1 cellular context compared by ENCODE assay signal in genomic region chr20:63854069-63854765, GRCh38.
TF ChIP-seq lines count a peak whose summit lies in the region.

No MANE protein-coding gene starts in this region.

TF ChIP-seq in endothelial cell of umbilical vein, 7 proteins besides CTCF, POLR2A, EP300 and RAD21 (continued from another document):
- no peak for TF ChIP-seq EZH2 (IDR thresholded peaks at IDR 0.05; ENCODE audit: borderline replicate concordance, low read depth, low read length, severe bottlenecking)
- no peak for TF ChIP-seq GATA2 (IDR thresholded peaks at IDR 0.05; ENCODE audit: insufficient read depth, insufficient read length, low read depth, low read length)
- no peak for TF ChIP-seq MYC (IDR thresholded peaks at IDR 0.05; ENCODE audit: low read depth, low read length)
- no peak for TF ChIP-seq MAX (IDR thresholded peaks at IDR 0.05; ENCODE audit: insufficient read depth, insufficient read length)
- TF ChIP-seq POLR2AphosphoS5 (IDR thresholded peaks at IDR 0.05; ENCODE audit: insufficient read depth, low read depth, low read length) = no peak
- TF ChIP-seq FOS (IDR thresholded peaks at IDR 0.05; ENCODE audit: borderline replicate concordance, insufficient read depth, low read length) = no peak
